ENCODE assay signal across 9 cellular contexts in the genomic region with DNA sequence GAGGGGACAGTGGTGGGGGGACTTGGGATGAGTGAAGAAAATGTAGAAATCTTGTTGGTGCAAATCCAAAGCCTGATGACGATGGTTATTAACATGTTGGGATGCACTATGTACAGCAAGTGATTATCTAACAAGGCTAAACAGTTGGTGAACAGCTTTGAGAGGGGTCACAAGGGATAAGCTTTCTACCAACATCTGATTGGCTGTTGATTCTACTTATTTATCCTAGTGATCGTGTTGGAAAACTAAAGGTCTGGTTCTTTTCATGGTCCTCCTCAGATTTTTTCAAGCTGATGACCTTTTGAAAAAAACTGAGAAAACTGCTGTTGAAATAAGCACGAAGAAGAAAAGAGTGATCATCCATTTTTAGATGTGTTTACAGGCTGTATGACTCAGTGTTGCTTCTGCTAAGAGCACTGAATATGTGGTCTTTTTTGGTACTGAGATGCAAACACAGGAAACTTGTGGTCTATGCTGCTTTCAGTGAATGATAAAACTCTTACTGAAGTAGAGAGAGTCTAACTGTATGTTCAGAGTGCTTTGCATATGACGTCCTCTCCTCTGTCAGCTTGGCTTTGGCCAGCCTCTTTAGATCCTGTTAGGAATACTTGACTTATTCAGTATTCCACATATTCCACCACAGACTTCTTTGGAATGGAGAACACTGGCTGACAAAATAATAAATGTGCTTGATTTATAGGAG.
A peak's percentile ranks its signal among the peaks of the same experiment; 100 is the strongest.
DNase-seq lines count a peak whose midpoint lies in the region; ATAC-seq and TF ChIP-seq lines count a peak whose summit lies in the region.
"Had no signal": no experiment of that assay in that cellular context is flagged by ENCODE, and none has a peak within 500 bp of the region (broad histone marks: within the 10 kb centered on the region; RNA-seq: fewer than 3 reads in every experiment).

No MANE protein-coding gene starts in this region.

- H3K27ac Mint-ChIP-seq in activated T-helper 17 cell treated with anti-CD3 and anti-CD28 coated beads, Interleukin-2, amount 50 U/mL, for 72 hours = peak overlapping the region; percentile 96

- TF ChIP-seq POLR2A in lower leg skin (IDR thresholded peaks at IDR 0.05) = no peak

- intact Hi-C loops in lower leg skin (cut with DNase I; ENCODE audit: low total_unique reads) = no loop called here
- intact Hi-C loops in sciatic nerve (cut with DNase I) = no loop called here

- no peaks in the 10 kb centered on the region for H3K9me3 ChIP-seq in osteoblast (ENCODE audit: low read depth, low read length)

- H3K36me3 Mint-ChIP-seq in activated T-helper 17 cell treated with anti-CD3 and anti-CD28 coated beads, Interleukin-2, amount 50 U/mL, for 72 hours (ENCODE audit: low read depth) = no peaks in the 10 kb centered on the region

- peaks cover 32% of the 10 kb centered on the region for H3K4me1 Mint-ChIP-seq in activated T-helper 17 cell treated with anti-CD3 and anti-CD28 coated beads, Interleukin-2, amount 50 U/mL, for 72 hours

- no peaks in the 10 kb centered on the region for H3K79me2 ChIP-seq in osteoblast (ENCODE audit: insufficient read depth, low read length)

- H3K27ac ChIP-seq in osteoblast (ENCODE audit: low read depth, low read length) = peak overlapping the region; percentile 80

- no peaks in the 10 kb centered on the region for H3K36me3 ChIP-seq in osteoblast (ENCODE audit: insufficient read depth, low read length)

- H3K4me3 ChIP-seq in osteoblast (ENCODE audit: insufficient read depth, low read length) (peak overlapping the region; percentile 2), lower leg skin (ENCODE audit: low read depth, poor library complexity, severe bottlenecking) (no peak overlapping the region)

- H3K27me3 Mint-ChIP-seq in activated T-helper 17 cell treated with anti-CD3 and anti-CD28 coated beads, Interleukin-2, amount 50 U/mL, for 72 hours = peaks cover 4% of the 10 kb centered on the region

- ATAC-seq in GM19467 (IDR thresholded peaks at IDR 0.05; ENCODE audit: unreplicated experiment) (peak; percentile 99), HG03469 (IDR thresholded peaks at IDR 0.05; ENCODE audit: unreplicated experiment) (peak; percentile 99), sciatic nerve (no peak)
- peak; percentile 97 for ATAC-seq in activated T-helper 17 cell treated with anti-CD3 and anti-CD28 coated beads, Interleukin-2, amount 50 U/mL, for 72 hours (replicated peaks)

- H3K9me3 Mint-ChIP-seq in activated T-helper 17 cell treated with anti-CD3 and anti-CD28 coated beads, Interleukin-2, amount 50 U/mL, for 72 hours = no peaks in the 10 kb centered on the region

- H3K4me1 ChIP-seq in osteoblast (ENCODE audit: insufficient read depth, low read length) = peaks cover 15% of the 10 kb centered on the region

- TF ChIP-seq CTCF in osteoblast (IDR thresholded peaks at IDR 0.05; ENCODE audit: extremely low read depth, low read depth, low read length) (no peak), lower leg skin (IDR thresholded peaks at IDR 0.05) (no peak)

- peak overlapping the region; percentile 82 for H3K4me3 Mint-ChIP-seq in activated T-helper 17 cell treated with anti-CD3 and anti-CD28 coated beads, Interleukin-2, amount 50 U/mL, for 72 hours
- H3K4me3 Mint-ChIP-seq: neural crest cell had no signal

- no peaks in the 10 kb centered on the region for H3K27me3 ChIP-seq in osteoblast (ENCODE audit: insufficient read depth, low read length)

- H3K4me2 ChIP-seq in osteoblast (ENCODE audit: insufficient read depth, low read length) = peak overlapping the region; percentile 62

- 64 to 66% methylated on average over 4 of the region's 4 CpGs for WGBS in lower leg skin, 2 donors

- peak overlapping the region; percentile 64 for H2AFZ ChIP-seq in osteoblast (ENCODE audit: low read length)

- H4K20me1 ChIP-seq in osteoblast (ENCODE audit: insufficient read depth, low read length) = no peaks in the 10 kb centered on the region

- DNase-seq in ELR (ENCODE audit: low read depth) (peak; percentile 87), osteoblast (ENCODE audit: insufficient read length, low spot score, missing footprints) (peak; percentile 88), NCI-H2107 (lab: John Stamatoyannopoulos, UW) (no peak), lower leg skin (ENCODE audit: low spot score in 2 of 2) (no peak), sciatic nerve (ENCODE audit: low spot score) (no peak)

Comparison
In these comparisons a context has a peak if more than half of its experiments do, and no peak if none do; other contexts are left out.
1. DNase-seq: peak in ELR (single experiment) and osteoblast (single experiment); none in NCI-H2107 (single experiment), lower leg skin (0 of 2) and sciatic nerve (single experiment).